20 cellular contexts compared by ENCODE assay signal in genomic region chr2:111958901-111959300, GRCh38.
DNase-seq lines count a peak whose midpoint lies in the region; ATAC-seq and TF ChIP-seq lines count a peak whose summit lies in the region.
"Had no signal": no experiment of that assay in that cellular context is flagged by ENCODE, and none has a peak within 500 bp of the region (broad histone marks: within the 10 kb centered on the region; RNA-seq: fewer than 3 reads in every experiment).

No MANE protein-coding gene starts in this region.

- intact Hi-C loops in heart left ventricle (cut with DNase I): loop anchor here in 5 of 10 donors (5.0 to 10.0 kb wide), 5 partner anchors 54 to 86 kb away; partner anchors contain the start of gene MERTK (in 1 of the 5)
- intact Hi-C loops in right cardiac atrium (cut with DNase I): no loop called here
- intact Hi-C loops in uterus (cut with DNase I; ENCODE audit: low total_unique reads): no loop called here
- intact Hi-C loops in OCI-LY7 (cut with micrococcal nuclease; ENCODE audit: unreplicated experiment): no loop called here

- CTCF ChIA-PET in OCI-LY7 (lab: Charles Lee; ENCODE audit: unreplicated experiment): no interaction called here

- no peaks in the 10 kb centered on the region for H3K79me2 ChIP-seq in OCI-LY7 (ENCODE audit: insufficient read depth, low read depth, low read length)

- H3K4me3 ChIP-seq in heart left ventricle (no peak overlapping the region), right cardiac atrium (ENCODE audit: low read length) (no peak overlapping the region), choroid plexus epithelial cell (ENCODE audit: low read depth, low read length) (no peak overlapping the region), muscle layer of duodenum (ENCODE audit: low read depth in 1 of 2, low read length in 2 of 2) (no peak overlapping the region), uterus (no peak overlapping the region), OCI-LY7 (ENCODE audit: low read depth, low read length, poor library complexity, severe bottlenecking) (no peak overlapping the region)
- H3K4me3 ChIP-seq: left lung had no signal

- peak in 1 of 12 donors; percentile 30 for TF ChIP-seq CTCF in heart left ventricle (IDR thresholded peaks at IDR 0.05)
- peak; percentile 27 for TF ChIP-seq CTCF in choroid plexus epithelial cell (conservative IDR thresholded peaks at IDR 0.05; ENCODE audit: low read depth, low read length)
- TF ChIP-seq CTCF in uterus (IDR thresholded peaks at IDR 0.05): no peak
- TF ChIP-seq CTCF in OCI-LY7 (conservative IDR thresholded peaks at IDR 0.05; ENCODE audit: low read length): no peak

- TF ChIP-seq POLR2A in heart left ventricle (IDR thresholded peaks at IDR 0.05) (no peak), uterus (IDR thresholded peaks at IDR 0.05) (no peak)

- POLR2A ChIA-PET in OCI-LY7 (lab: Charles Lee): no interaction called here

- BruUV-seq in OCI-LY7 (replicated peaks; lab: Mats Ljungman, UMichigan): no TSS peak

- peak overlapping the region in 8 of 12 donors; percentile 28 to 73 (median 62) for H3K27ac ChIP-seq in heart left ventricle
- H3K27ac ChIP-seq in right cardiac atrium (ENCODE audit: low read length): no peak overlapping the region
- H3K27ac ChIP-seq in muscle layer of duodenum (ENCODE audit: low read length): peak overlapping the region; percentile 57
- peak overlapping the region; percentile 59 to 65 for H3K27ac ChIP-seq in uterus
- no peak overlapping the region for H3K27ac ChIP-seq in OCI-LY7 (ENCODE audit: low read depth, low read length, poor library complexity, severe bottlenecking)

- no peaks in the 10 kb centered on the region for H4K20me1 ChIP-seq in OCI-LY7 (ENCODE audit: insufficient read depth, low read length)

- H3K36me3 ChIP-seq in heart left ventricle (no peaks in the 10 kb centered on the region), muscle layer of duodenum (ENCODE audit: control insufficient read depth in 1 of 2, insufficient read depth in 2 of 2, low read length in 2 of 2) (no peaks in the 10 kb centered on the region), uterus (no peaks in the 10 kb centered on the region), OCI-LY7 (ENCODE audit: insufficient read depth, low read length) (no peaks in the 10 kb centered on the region)

- no peak overlapping the region for H2AFZ ChIP-seq in OCI-LY7 (ENCODE audit: low read length)

- H3K9me2 ChIP-seq in OCI-LY7 (ENCODE audit: insufficient read depth, low read length): no peaks in the 10 kb centered on the region

- peaks cover 0 to 46% (median 19%) of the 10 kb centered on the region in 12 donors for H3K4me1 ChIP-seq in heart left ventricle
- H3K4me1 ChIP-seq in right cardiac atrium (ENCODE audit: control insufficient read depth, insufficient read depth, low read length): peaks cover 3% of the 10 kb centered on the region
- H3K4me1 ChIP-seq in muscle layer of duodenum (ENCODE audit: control insufficient read depth in 1 of 2, insufficient read depth in 2 of 2, low read length in 2 of 2): peaks cover 0 to 10% of the 10 kb centered on the region in 2 donors
- no peaks in the 10 kb centered on the region for H3K4me1 ChIP-seq in uterus
- no peaks in the 10 kb centered on the region for H3K4me1 ChIP-seq in OCI-LY7 (ENCODE audit: insufficient read depth, low read length, poor library complexity, severe bottlenecking)

- H3K4me2 ChIP-seq in OCI-LY7 (ENCODE audit: low read length): no peak overlapping the region

- H3K27me3 ChIP-seq in heart left ventricle (no peaks in the 10 kb centered on the region), right cardiac atrium (ENCODE audit: control insufficient read depth, insufficient read depth) (no peaks in the 10 kb centered on the region), muscle layer of duodenum (ENCODE audit: low read depth, low read length) (no peaks in the 10 kb centered on the region), uterus (no peaks in the 10 kb centered on the region)
- H3K27me3 ChIP-seq: left lung had no signal

- no peaks in the 10 kb centered on the region for H3K9me3 ChIP-seq in heart left ventricle
- H3K9me3 ChIP-seq in right cardiac atrium (ENCODE audit: control insufficient read depth, low read length): no peaks in the 10 kb centered on the region
- H3K9me3 ChIP-seq in muscle layer of duodenum (ENCODE audit: control insufficient read depth in 1 of 2, low read length in 2 of 2): no peaks in the 10 kb centered on the region
- H3K9me3 ChIP-seq in uterus: no peaks in the 10 kb centered on the region
- H3K9me3 ChIP-seq in OCI-LY7 (ENCODE audit: low read length): no peaks in the 10 kb centered on the region
- H3K9me3 ChIP-seq: left lung had no signal

- ATAC-seq in heart left ventricle: no peak
- ATAC-seq in right cardiac atrium: no peak
- ATAC-seq: activated naive CD8-positive, alpha-beta T cell treated with anti-CD3 and anti-CD28 coated beads, Interleukin-2, amount 50 U/mL, for 24 hours had no signal

- DNase-seq in heart left ventricle: no peak
- no peak for DNase-seq in right cardiac atrium
- DNase-seq in choroid plexus epithelial cell (ENCODE audit: low read depth): no peak
- DNase-seq in uterus: no peak
- no peak for DNase-seq in OCI-LY7 (ENCODE audit: low spot score)
- DNase-seq in cerebellar cortex (ENCODE audit: low spot score): no peak
- DNase-seq in GOT3 (lab: John Stamatoyannopoulos, UW): no peak
- DNase-seq: activated CD4-positive, alpha-beta memory T cell treated with anti-CD3 and anti-CD28 coated beads for 36 hours; activated naive CD8-positive, alpha-beta T cell treated with anti-CD3 and anti-CD28 coated beads, Interleukin-2, amount 50 U/mL, for 24 hours; activated T-cell treated with anti-CD3 and anti-CD28 coated beads, Interleukin-2, amount 50 U/mL, for 48 hours; CD4-positive, CD25-positive, alpha-beta regulatory T cell; dermis blood vessel endothelial cell; H7; left lung; MV-4-11; naive B cell; NCI-H2081 treated with DMSO at 0.1 percent for 48 hours; NCI-H526; substantia nigra had no signal

- 88 to 97% (median 92%) methylated on average over 1 of the region's 1 CpG for WGBS in heart left ventricle, 4 donors
- 81% methylated on average over 1 of the region's 1 CpG for WGBS in right cardiac atrium

Comparison
In these comparisons a context has a peak if more than half of its experiments do, and no peak if none do; other contexts are left out.
1. H3K27ac ChIP-seq: peak in heart left ventricle (8 of 12), muscle layer of duodenum (single experiment) and uterus (2 of 2); none in right cardiac atrium (single experiment) and OCI-LY7 (single experiment).